Comparison of ENCODE assay signal across 27 cellular contexts in the genomic region with DNA sequence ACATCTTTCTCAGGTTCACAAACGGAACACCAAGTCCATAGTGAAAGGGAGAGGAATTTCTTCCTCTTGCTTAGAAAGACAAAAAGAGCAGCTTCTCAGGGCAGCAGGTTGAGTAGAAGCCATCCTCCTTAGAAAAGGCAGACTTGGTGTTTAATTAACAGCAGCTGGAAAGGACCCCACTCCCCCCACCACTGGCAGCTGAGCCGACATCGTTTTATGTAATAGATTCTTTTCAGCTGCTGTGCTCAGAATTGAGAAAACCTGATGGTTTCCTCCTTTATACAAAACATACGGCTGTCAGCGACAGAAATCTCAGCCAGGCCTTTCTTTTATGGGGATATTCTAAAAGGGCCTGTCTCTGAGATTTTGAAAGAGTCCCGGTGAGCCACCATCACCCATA. TPM values are rescaled to one million over a fixed set of nuclear protein-coding genes. Genes with fewer than 3 reads are reported as not detected.
DNase-seq lines count a peak whose midpoint lies in the region; ATAC-seq and TF ChIP-seq lines count a peak whose summit lies in the region.
"Had no signal": no experiment of that assay in that cellular context is flagged by ENCODE, and none has a peak within 500 bp of the region (broad histone marks: within the 10 kb centered on the region; RNA-seq: fewer than 3 reads in every experiment).

No MANE protein-coding gene starts in this region.

- intact Hi-C loops in left ventricle myocardium superior (cut with micrococcal nuclease) = no loop called here

- no peak overlapping the region for H3K27ac Mint-ChIP-seq in GM23338
- H3K27ac Mint-ChIP-seq in brain = peak overlapping the region; percentile 71 to 98 (median 88)
- peak overlapping the region; percentile 40 for H3K27ac Mint-ChIP-seq in neural crest cell (ENCODE audit: unreplicated experiment)
- H3K27ac Mint-ChIP-seq: activated T-helper 17 cell treated with anti-CD3 and anti-CD28 coated beads, Interleukin-2, amount 50 U/mL, for 72 hours; B cell; natural killer cell; progenitor cell of endocrine pancreas; type B pancreatic cell had no signal

- peaks cover 7% of the 10 kb centered on the region; the same call in 1 of the 2 replicates for H3F3A ChIP-seq in GM23338 (replicated peaks; ENCODE audit: low read depth)

- ATAC-seq in GM23338 = peak; percentile 18; the same call in 1 of the 3 replicates
- no peak for ATAC-seq in GM18498 (IDR thresholded peaks at IDR 0.05; ENCODE audit: unreplicated experiment)
- ATAC-seq in left ventricle myocardium superior = no peak
- ATAC-seq: activated T-helper 17 cell treated with anti-CD3 and anti-CD28 coated beads, Interleukin-2, amount 50 U/mL, for 72 hours; natural killer cell had no signal

- H3K36me3 ChIP-seq in GM23338 (ENCODE audit: insufficient read depth) = no peaks in the 10 kb centered on the region
- H3K36me3 ChIP-seq: esophagus squamous epithelium had no signal

- H3K9me3 Mint-ChIP-seq in GM23338 (no peaks in the 10 kb centered on the region), brain (peaks cover 0 to 5% (median 0%) of the 10 kb centered on the region in 5 experiments), neural crest cell (peaks cover 3% of the 10 kb centered on the region)
- H3K9me3 Mint-ChIP-seq: activated T-helper 17 cell treated with anti-CD3 and anti-CD28 coated beads, Interleukin-2, amount 50 U/mL, for 72 hours; natural killer cell; type B pancreatic cell had no signal

- no peaks in the 10 kb centered on the region for H3K36me3 Mint-ChIP-seq in GM23338 (ENCODE audit: low read depth)
- H3K36me3 Mint-ChIP-seq in brain = peaks cover 4% of the 10 kb centered on the region
- peaks cover 3% of the 10 kb centered on the region for H3K36me3 Mint-ChIP-seq in neural crest cell (ENCODE audit: low read depth)
- H3K36me3 Mint-ChIP-seq: natural killer cell, type B pancreatic cell had no signal

- H3K4me1 Mint-ChIP-seq in GM23338 (peaks cover 29% of the 10 kb centered on the region), brain (peaks cover 76% of the 10 kb centered on the region), neural crest cell (peaks cover 43% of the 10 kb centered on the region)
- H3K4me1 Mint-ChIP-seq: B cell had no signal

- peak overlapping the region; percentile 59 for H3K4me2 ChIP-seq in GM23338
- H3K4me2 ChIP-seq: KMS-11 had no signal

- H3K79me2 ChIP-seq in GM23338 (replicated peaks; ENCODE audit: insufficient read depth) = no peaks in the 10 kb centered on the region

- H3K27ac ChIP-seq in GM23338 (ENCODE audit: low read depth) = peak overlapping the region; percentile 62
- H3K27ac ChIP-seq: esophagus squamous epithelium, KMS-11 had no signal

- H3K4me3 ChIP-seq in GM23338 = no peak overlapping the region
- H3K4me3 ChIP-seq: esophagus squamous epithelium had no signal

- H3K27me3 Mint-ChIP-seq in GM23338 (ENCODE audit: insufficient read depth, low read depth, poor library complexity) = no peaks in the 10 kb centered on the region
- H3K27me3 Mint-ChIP-seq in brain = no peaks in the 10 kb centered on the region
- H3K27me3 Mint-ChIP-seq in neural crest cell (ENCODE audit: low read depth) = no peaks in the 10 kb centered on the region
- H3K27me3 Mint-ChIP-seq: activated T-helper 17 cell treated with anti-CD3 and anti-CD28 coated beads, Interleukin-2, amount 50 U/mL, for 72 hours; progenitor cell of endocrine pancreas; type B pancreatic cell had no signal

- H3K4me3 Mint-ChIP-seq in GM23338 (no peak overlapping the region), brain (peak overlapping the region in 4 of 5 experiments; percentile 0 to 47 (median 30)), neural crest cell (no peak overlapping the region)
- H3K4me3 Mint-ChIP-seq: activated T-helper 17 cell treated with anti-CD3 and anti-CD28 coated beads, Interleukin-2, amount 50 U/mL, for 72 hours; B cell; natural killer cell; type B pancreatic cell had no signal

- DNase-seq in NCI-H2081 (lab: John Stamatoyannopoulos, UW) (peak; percentile 8 to 52), NCI-H2081 treated with DMSO at 0.1 percent for 48 hours (lab: John Stamatoyannopoulos, UW) (no peak), GM23338 (ENCODE audit: low spot score) (no peak), neural crest cell (ENCODE audit: low read depth, low spot score) (no peak), left ventricle myocardium superior (no peak), GDM1 (lab: John Stamatoyannopoulos, UW) (no peak)
- DNase-seq: 8988T; activated CD4-positive, alpha-beta T cell treated with anti-CD3 and anti-CD28 coated beads for 1 hour; Calu3; effector CD8-positive, alpha-beta T cell; esophagus squamous epithelium; H7; kidney glomerular epithelial cell; mesenchymal stem cell; natural killer cell; NCI-H1930; NCI-H446 treated with DMSO at 0.1 percent for 48 hours; RPMI8226; stimulated activated CD4-positive, alpha-beta T cell treated with anti-CD3 and anti-CD28 coated beads, Interleukin-4, amount 100 ng/mL, for 4 hours; SW 1271 had no signal

- no peaks in the 10 kb centered on the region for H4K20me1 ChIP-seq in GM23338 (replicated peaks; ENCODE audit: insufficient read depth)

- no peaks in the 10 kb centered on the region for H3K9me2 ChIP-seq in GM23338 (ENCODE audit: insufficient read depth)

- no peaks in the 10 kb centered on the region for H3K27me3 ChIP-seq in GM23338 (ENCODE audit: insufficient read depth)
- H3K27me3 ChIP-seq: esophagus squamous epithelium had no signal

- H2AFZ ChIP-seq in GM23338 = no peak overlapping the region

- TF ChIP-seq CTCF in GM23338 (conservative IDR thresholded peaks at IDR 0.05; ENCODE audit: low read depth in 2 of 2) (no peak), brain (conservative IDR thresholded peaks at IDR 0.05) (no peak), neural crest cell (conservative IDR thresholded peaks at IDR 0.05) (no peak)

- peaks cover 19% of the 10 kb centered on the region for H3K4me1 ChIP-seq in GM23338 (ENCODE audit: insufficient read depth)

TF ChIP-seq in GM23338, 12 proteins besides CTCF, POLR2A, EP300 and RAD21 (continues in another document):
- TF ChIP-seq ZNF331 (CRISPR knock-in tag; IDR thresholded peaks at IDR 0.05; ENCODE audit: low read depth) = no peak
- TF ChIP-seq, protein P1, sequence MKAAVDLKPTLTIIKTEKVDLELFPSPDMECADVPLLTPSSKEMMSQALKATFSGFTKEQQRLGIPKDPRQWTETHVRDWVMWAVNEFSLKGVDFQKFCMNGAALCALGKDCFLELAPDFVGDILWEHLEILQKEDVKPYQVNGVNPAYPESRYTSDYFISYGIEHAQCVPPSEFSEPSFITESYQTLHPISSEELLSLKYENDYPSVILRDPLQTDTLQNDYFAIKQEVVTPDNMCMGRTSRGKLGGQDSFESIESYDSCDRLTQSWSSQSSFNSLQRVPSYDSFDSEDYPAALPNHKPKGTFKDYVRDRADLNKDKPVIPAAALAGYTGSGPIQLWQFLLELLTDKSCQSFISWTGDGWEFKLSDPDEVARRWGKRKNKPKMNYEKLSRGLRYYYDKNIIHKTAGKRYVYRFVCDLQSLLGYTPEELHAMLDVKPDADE (IDR thresholded peaks at IDR 0.05) = no peak
- no peak for TF ChIP-seq JUNB (IDR thresholded peaks at IDR 0.05; ENCODE audit: unreplicated experiment)
- TF ChIP-seq, protein P2, sequence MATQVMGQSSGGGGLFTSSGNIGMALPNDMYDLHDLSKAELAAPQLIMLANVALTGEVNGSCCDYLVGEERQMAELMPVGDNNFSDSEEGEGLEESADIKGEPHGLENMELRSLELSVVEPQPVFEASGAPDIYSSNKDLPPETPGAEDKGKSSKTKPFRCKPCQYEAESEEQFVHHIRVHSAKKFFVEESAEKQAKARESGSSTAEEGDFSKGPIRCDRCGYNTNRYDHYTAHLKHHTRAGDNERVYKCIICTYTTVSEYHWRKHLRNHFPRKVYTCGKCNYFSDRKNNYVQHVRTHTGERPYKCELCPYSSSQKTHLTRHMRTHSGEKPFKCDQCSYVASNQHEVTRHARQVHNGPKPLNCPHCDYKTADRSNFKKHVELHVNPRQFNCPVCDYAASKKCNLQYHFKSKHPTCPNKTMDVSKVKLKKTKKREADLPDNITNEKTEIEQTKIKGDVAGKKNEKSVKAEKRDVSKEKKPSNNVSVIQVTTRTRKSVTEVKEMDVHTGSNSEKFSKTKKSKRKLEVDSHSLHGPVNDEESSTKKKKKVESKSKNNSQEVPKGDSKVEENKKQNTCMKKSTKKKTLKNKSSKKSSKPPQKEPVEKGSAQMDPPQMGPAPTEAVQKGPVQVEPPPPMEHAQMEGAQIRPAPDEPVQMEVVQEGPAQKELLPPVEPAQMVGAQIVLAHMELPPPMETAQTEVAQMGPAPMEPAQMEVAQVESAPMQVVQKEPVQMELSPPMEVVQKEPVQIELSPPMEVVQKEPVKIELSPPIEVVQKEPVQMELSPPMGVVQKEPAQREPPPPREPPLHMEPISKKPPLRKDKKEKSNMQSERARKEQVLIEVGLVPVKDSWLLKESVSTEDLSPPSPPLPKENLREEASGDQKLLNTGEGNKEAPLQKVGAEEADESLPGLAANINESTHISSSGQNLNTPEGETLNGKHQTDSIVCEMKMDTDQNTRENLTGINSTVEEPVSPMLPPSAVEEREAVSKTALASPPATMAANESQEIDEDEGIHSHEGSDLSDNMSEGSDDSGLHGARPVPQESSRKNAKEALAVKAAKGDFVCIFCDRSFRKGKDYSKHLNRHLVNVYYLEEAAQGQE (IDR thresholded peaks at IDR 0.05; ENCODE audit: unreplicated experiment) = no peak
- TF ChIP-seq CREB1 (CRISPR knock-in tag; IDR thresholded peaks at IDR 0.05; ENCODE audit: low read depth) = no peak
- no peak for TF ChIP-seq ZNF114 (CRISPR knock-in tag; IDR thresholded peaks at IDR 0.05)
- no peak for TF ChIP-seq EZH2phosphoT487 (IDR thresholded peaks at IDR 0.05; ENCODE audit: unreplicated experiment)

RNA-seq across cellular contexts. Expression of a gene that starts 49.8 kb away (rescaled TPM):
- 11.6 and 13.6 TPM in 2 replicates for total RNA-seq in GM23338 (2014; rRNA removed; shearing (Covaris generic))
- 5.4 and 5.9 TPM in 2 replicates for polyA plus RNA-seq in GM23338 (2016; fragmentation: Nextera tagmentation; extraction: Ambion mirVana)
- 56.4 TPM for polyA plus RNA-seq in brain (ENCODE audit: insufficient read depth, low read depth, low replicate concordance)
- total RNA-seq in neural crest cell = 19.8 and 22.6 TPM in 2 replicates
- 17.9 TPM for total RNA-seq in left ventricle myocardium superior

Comparison
In these comparisons a context has a peak if more than half of its experiments do, and no peak if none do; other contexts are left out.
1. DNase-seq: peak in NCI-H2081 (2 of 2); none in NCI-H2081 treated with DMSO at 0.1 percent for 48 hours (single experiment), GM23338 (single experiment), neural crest cell (single experiment), left ventricle myocardium superior (single experiment) and GDM1 (single experiment).
2. H3K4me3 Mint-ChIP-seq: peak in brain (4 of 5); none in GM23338 (single experiment) and neural crest cell (single experiment).